In genomic region chr1:1305300-1306069, GRCh38 we compare ENCODE assay signal across 1 cellular context.
TF ChIP-seq lines count a peak whose summit lies in the region.

No MANE protein-coding gene starts in this region.

TF ChIP-seq in HepG2, 621 proteins besides CTCF, POLR2A, EP300 and RAD21 (continued from another document and continues in another):
- TF ChIP-seq HMGXB3 (CRISPR knock-in tag; IDR thresholded peaks at IDR 0.05; ENCODE audit: borderline replicate concordance) (no peak), HNRNPH1 (optimal IDR thresholded peaks at IDR 0.05; ENCODE audit: low read depth, low read length) (no peak), GATAD2A (CRISPR knock-in tag; IDR thresholded peaks at IDR 0.05) (no peak), ATF7-NPFF (CRISPR knock-in tag; IDR thresholded peaks at IDR 0.05; ENCODE audit: low read depth) (no peak; the same call in 1 of the 2 replicates), FOXK1 (CRISPR knock-in tag; IDR thresholded peaks at IDR 0.05; ENCODE audit: borderline replicate concordance, low read depth) (no peak), YEATS4 (CRISPR knock-in tag; IDR thresholded peaks at IDR 0.05; ENCODE audit: borderline replicate concordance) (peak; percentile 54; the same call in 1 of the 2 replicates), KLF13 (CRISPR knock-in tag; IDR thresholded peaks at IDR 0.05) (no peak), FOXA1 (IDR thresholded peaks at IDR 0.05) (no peak), FOXA1 (CRISPR knock-in tag; IDR thresholded peaks at IDR 0.05) (no peak), IRX3 (CRISPR knock-in tag; IDR thresholded peaks at IDR 0.05; ENCODE audit: borderline replicate concordance, low read depth) (no peak), ZNF746 (CRISPR knock-in tag; IDR thresholded peaks at IDR 0.05) (0 out of 2 replicates have a peak, but pooled peaks have one; percentile 24), RCOR2 (CRISPR knock-in tag; IDR thresholded peaks at IDR 0.05) (no peak), MAFG (CRISPR knock-in tag; IDR thresholded peaks at IDR 0.05) (peak; percentile 56; the same call in 1 of the 2 replicates), NCOR1 (IDR thresholded peaks at IDR 0.05; ENCODE audit: borderline replicate concordance, low read length) (no peak), ZNF597 (CRISPR knock-in tag; IDR thresholded peaks at IDR 0.05) (no peak), HMGXB4 (CRISPR knock-in tag; IDR thresholded peaks at IDR 0.05; ENCODE audit: borderline replicate concordance in 1 of 2, low read depth in 1 of 2) (no peak; a peak in 2 of 4 replicates), ZHX1 (CRISPR knock-in tag; IDR thresholded peaks at IDR 0.05; ENCODE audit: low read depth) (0 out of 2 replicates have a peak, but pooled peaks have one; percentile 36), SIN3B (IDR thresholded peaks at IDR 0.05; ENCODE audit: low read length) (no peak), ZNF546 (CRISPR knock-in tag; conservative IDR thresholded peaks at IDR 0.05) (peak; percentile 81; the same call in 1 of the 2 replicates), ZNF784 (CRISPR knock-in tag; IDR thresholded peaks at IDR 0.05; ENCODE audit: borderline replicate concordance) (no peak), E2F5 (CRISPR knock-in tag; conservative IDR thresholded peaks at IDR 0.05) (no peak), NFKBIZ (CRISPR knock-in tag; IDR thresholded peaks at IDR 0.05) (no peak; the same call in 1 of the 2 replicates), ARNT (IDR thresholded peaks at IDR 0.05) (no peak), ZNF503 (CRISPR knock-in tag; IDR thresholded peaks at IDR 0.05) (no peak; the same call in 1 of the 2 replicates), ZNF33B (CRISPR knock-in tag; IDR thresholded peaks at IDR 0.05) (no peak), ZNF761 (CRISPR knock-in tag; conservative IDR thresholded peaks at IDR 0.05) (no peak), FLYWCH1 (CRISPR knock-in tag; IDR thresholded peaks at IDR 0.05) (no peak), AGO1 (IDR thresholded peaks at IDR 0.05; ENCODE audit: low read depth, low read length, poor library complexity, severe bottlenecking) (no peak), KAT7 (CRISPR knock-in tag; IDR thresholded peaks at IDR 0.05; ENCODE audit: borderline replicate concordance) (no peak), SP5 (CRISPR knock-in tag; IDR thresholded peaks at IDR 0.05; ENCODE audit: borderline replicate concordance, low read depth) (peak; percentile 67; the same call in 1 of the 2 replicates), ISX (CRISPR knock-in tag; conservative IDR thresholded peaks at IDR 0.05) (no peak), FOSL2 (CRISPR knock-in tag; IDR thresholded peaks at IDR 0.05) (peak; percentile 93), HCFC1 (IDR thresholded peaks at IDR 0.05; ENCODE audit: low read depth, low read length) (no peak), DMTF1 (CRISPR knock-in tag; IDR thresholded peaks at IDR 0.05) (no peak), TAF1 (CRISPR knock-in tag; IDR thresholded peaks at IDR 0.05) (no peak), ZNF574 (CRISPR knock-in tag; IDR thresholded peaks at IDR 0.05) (no peak)
